Comparison of ENCODE assay signal across 8 cellular contexts in the genomic region with DNA sequence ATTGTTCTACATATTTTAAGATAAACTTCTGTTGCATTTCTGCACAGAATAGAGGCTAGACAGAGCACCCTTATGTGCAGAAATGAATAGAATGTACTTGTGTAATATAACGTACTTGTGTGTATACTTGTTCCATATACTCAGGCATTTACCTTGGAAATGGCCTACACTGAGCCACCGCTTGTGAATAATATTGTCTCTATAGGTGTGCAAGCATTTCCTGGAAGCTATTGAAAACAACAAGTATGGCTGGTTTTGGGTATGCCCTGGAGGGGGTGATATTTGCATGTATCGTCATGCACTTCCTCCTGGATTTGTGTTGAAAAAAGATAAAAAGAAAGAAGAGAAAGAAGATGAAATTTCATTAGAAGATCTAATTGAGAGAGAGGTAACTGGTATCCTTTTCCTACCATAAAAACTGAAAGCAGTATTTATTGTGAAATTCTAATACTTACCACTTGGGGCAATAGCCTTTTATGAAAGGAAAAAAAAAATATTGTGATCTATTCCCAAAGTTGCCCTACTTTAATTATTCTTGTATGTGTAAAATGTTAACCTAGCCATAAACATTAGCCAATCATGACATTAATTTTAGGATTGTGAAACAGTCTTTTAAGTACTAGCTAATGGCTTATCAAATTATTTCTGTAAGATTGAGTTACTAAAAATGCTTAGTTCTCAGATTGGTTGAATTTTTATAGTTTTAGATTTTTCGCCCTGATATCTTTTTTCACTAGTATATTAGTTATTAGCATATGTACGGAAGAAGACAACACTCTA. TPM values are rescaled to one million over a fixed set of nuclear protein-coding genes. Genes with fewer than 3 reads are reported as not detected.
DNase-seq lines count a peak whose midpoint lies in the region; ATAC-seq and TF ChIP-seq lines count a peak whose summit lies in the region.

No MANE protein-coding gene starts in this region.

- H3K27ac ChIP-seq in spleen = no peak overlapping the region

- intact Hi-C loops in spleen (cut with DNase I; ENCODE audit: low total_unique reads) = loop anchor here (5.0 to 10.0 kb wide), 2 partner anchors 91 to 138 kb away; a partner anchor contains a TSS

- TF ChIP-seq CTCF in fibroblast of pulmonary artery (IDR thresholded peaks at IDR 0.05; ENCODE audit: low read length, missing control alignments) (peak; percentile 46), spleen (IDR thresholded peaks at IDR 0.05 in 8 of 11, conservative IDR thresholded peaks at IDR 0.05 in 3 of 11) (peak in 9 of 11 experiments; percentile 18 to 67 (median 59))

- no peaks in the 10 kb centered on the region for H3K27me3 ChIP-seq in spleen (replicated peaks in 1 of 7)

- peaks cover 7 to 100% (median 81%) of the 10 kb centered on the region in 6 donors for H3K36me3 ChIP-seq in spleen

- H3K9me3 ChIP-seq in spleen = no peaks in the 10 kb centered on the region

- DNase-seq in CD1c-positive myeloid dendritic cell (ENCODE audit: extremely low spot score) (peak; percentile 57), KBM-7 (peak; percentile 73), fibroblast of pulmonary artery (ENCODE audit: low read depth) (peak; percentile 59), spleen (no peak)
- DNase-seq in activated CD4-positive, alpha-beta T cell treated with anti-CD3 and anti-CD28 coated beads for 4 hours = no peak

- no peak for TF ChIP-seq POLR2A in spleen (IDR thresholded peaks at IDR 0.05)

- ATAC-seq in GM18907 (IDR thresholded peaks at IDR 0.05; ENCODE audit: unreplicated experiment) = peak; percentile 62
- peak; percentile 68 for ATAC-seq in SK-N-SH treated with all-trans-retinoic acid at 6 μM for 48 hours
- ATAC-seq in HG03039 (IDR thresholded peaks at IDR 0.05; ENCODE audit: unreplicated experiment) = no peak

- H3K4me3 ChIP-seq in fibroblast of pulmonary artery (replicated peaks; ENCODE audit: low read depth, low read length) (no peak overlapping the region), spleen (no peak overlapping the region)

- H3K4me1 ChIP-seq in spleen = peaks cover 0 to 12% (median 8%) of the 10 kb centered on the region in 6 donors

- in situ Hi-C loops in KBM-7 (cut with MboI; ENCODE audit: low pct_unique_long_range_greater_than_20kb, low sequenced_read_pairs) = loop anchor here (25.0 kb wide), 1 partner anchor 133 kb away; no protein-coding TSS in a partner anchor

- 63 to 79% (median 69%) methylated on average over 5 of the region's 5 CpGs for whole genome bisulfite sequencing in spleen, 5 donors

TF ChIP-seq in SK-N-SH treated with all-trans-retinoic acid at 6 μM for 48 hours, 23 proteins besides CTCF, POLR2A, EP300 and RAD21:
- TF ChIP-seq ISL1 (CRISPR knock-in tag; IDR thresholded peaks at IDR 0.05) (no peak), PPARA (CRISPR knock-in tag; IDR thresholded peaks at IDR 0.05; ENCODE audit: borderline replicate concordance) (no peak), ESRRG (CRISPR knock-in tag; IDR thresholded peaks at IDR 0.05) (no peak), ZNF8 (CRISPR knock-in tag; IDR thresholded peaks at IDR 0.05) (no peak), ARNTL (CRISPR knock-in tag; IDR thresholded peaks at IDR 0.05; ENCODE audit: borderline replicate concordance, low read depth) (no peak), GLIS3 (CRISPR knock-in tag; IDR thresholded peaks at IDR 0.05) (no peak)
- TF ChIP-seq, protein P1, sequence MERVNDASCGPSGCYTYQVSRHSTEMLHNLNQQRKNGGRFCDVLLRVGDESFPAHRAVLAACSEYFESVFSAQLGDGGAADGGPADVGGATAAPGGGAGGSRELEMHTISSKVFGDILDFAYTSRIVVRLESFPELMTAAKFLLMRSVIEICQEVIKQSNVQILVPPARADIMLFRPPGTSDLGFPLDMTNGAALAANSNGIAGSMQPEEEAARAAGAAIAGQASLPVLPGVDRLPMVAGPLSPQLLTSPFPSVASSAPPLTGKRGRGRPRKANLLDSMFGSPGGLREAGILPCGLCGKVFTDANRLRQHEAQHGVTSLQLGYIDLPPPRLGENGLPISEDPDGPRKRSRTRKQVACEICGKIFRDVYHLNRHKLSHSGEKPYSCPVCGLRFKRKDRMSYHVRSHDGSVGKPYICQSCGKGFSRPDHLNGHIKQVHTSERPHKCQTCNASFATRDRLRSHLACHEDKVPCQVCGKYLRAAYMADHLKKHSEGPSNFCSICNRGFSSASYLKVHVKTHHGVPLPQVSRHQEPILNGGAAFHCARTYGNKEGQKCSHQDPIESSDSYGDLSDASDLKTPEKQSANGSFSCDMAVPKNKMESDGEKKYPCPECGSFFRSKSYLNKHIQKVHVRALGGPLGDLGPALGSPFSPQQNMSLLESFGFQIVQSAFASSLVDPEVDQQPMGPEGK (CRISPR knock-in tag; IDR thresholded peaks at IDR 0.05; ENCODE audit: borderline replicate concordance) = no peak
- TF ChIP-seq, protein P2, sequence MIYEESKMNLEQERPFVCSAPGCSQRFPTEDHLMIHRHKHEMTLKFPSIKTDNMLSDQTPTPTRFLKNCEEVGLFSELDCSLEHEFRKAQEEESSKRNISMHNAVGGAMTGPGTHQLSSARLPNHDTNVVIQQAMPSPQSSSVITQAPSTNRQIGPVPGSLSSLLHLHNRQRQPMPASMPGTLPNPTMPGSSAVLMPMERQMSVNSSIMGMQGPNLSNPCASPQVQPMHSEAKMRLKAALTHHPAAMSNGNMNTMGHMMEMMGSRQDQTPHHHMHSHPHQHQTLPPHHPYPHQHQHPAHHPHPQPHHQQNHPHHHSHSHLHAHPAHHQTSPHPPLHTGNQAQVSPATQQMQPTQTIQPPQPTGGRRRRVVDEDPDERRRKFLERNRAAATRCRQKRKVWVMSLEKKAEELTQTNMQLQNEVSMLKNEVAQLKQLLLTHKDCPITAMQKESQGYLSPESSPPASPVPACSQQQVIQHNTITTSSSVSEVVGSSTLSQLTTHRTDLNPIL (CRISPR knock-in tag; IDR thresholded peaks at IDR 0.05; ENCODE audit: low read depth) = no peak

RNA-seq across cellular contexts. Expression of a gene that starts 18.0 kb away (rescaled TPM):
- total RNA-seq in spleen = 10 to 100 TPM; 40.6 to 62.6 (median 53.1) TPM
- polyA plus RNA-seq in spleen = 10 to 100 TPM; 38.2 to 52.7 (median 47.6) TPM

Comparison
In these comparisons a context has a peak if more than half of its experiments do, and no peak if none do; other contexts are left out.
1. DNase-seq: peak in CD1c-positive myeloid dendritic cell (single experiment), KBM-7 (single experiment) and fibroblast of pulmonary artery (single experiment); none in spleen (single experiment) and activated CD4-positive, alpha-beta T cell treated with anti-CD3 and anti-CD28 coated beads for 4 hours (0 of 2).